ENCODE assay signal across 6 cellular contexts in genomic region chr14:75011356-75012097, GRCh38. TPM values are rescaled to one million over a fixed set of nuclear protein-coding genes. Genes with fewer than 3 reads are reported as not detected.
DNase-seq lines count a peak whose midpoint lies in the region; ATAC-seq and TF ChIP-seq lines count a peak whose summit lies in the region.

No MANE protein-coding gene starts in this region.

- no peak overlapping the region for H3T11ph ChIP-seq in H9 (ENCODE audit: low read length)

- H2BK12ac ChIP-seq in H9 (ENCODE audit: insufficient read length, low read depth, low read length) = no peak overlapping the region

- H3K23ac ChIP-seq in H9 (ENCODE audit: insufficient read length, low read depth, low read length) = no peak overlapping the region

- H3K27ac ChIP-seq in H9 (ENCODE audit: insufficient read length, low read depth, low read length) = no peak overlapping the region

- no peaks in the 10 kb centered on the region for H3K9me3 Mint-ChIP-seq in T-helper 1 cell treated with Interleukin-12 subunit alpha and Interleukin-12 subunit beta and Interleukin-4 antibody, amounts not matched to agents 30 μg/mL and 1 μg/mL, for 36 hours
- H3K9me3 Mint-ChIP-seq in H9 = no peaks in the 10 kb centered on the region

- DNase-seq in T-helper 1 cell (no peak), fibroblast of mammary gland (ENCODE audit: low read depth) (peak; percentile 87), stromal cell of bone marrow (ENCODE audit: low read depth) (peak; percentile 91), H9 (no peak)

- no peaks in the 10 kb centered on the region for H3K4me1 ChIP-seq in H9 (ENCODE audit: insufficient read depth, low read length)

- no peaks in the 10 kb centered on the region for H3K9me3 ChIP-seq in H9 (ENCODE audit: control insufficient read depth, low read depth, low read length)

- H2BK120ac ChIP-seq in H9 (ENCODE audit: low read depth, low read length, poor library complexity, severe bottlenecking) = no peak overlapping the region

- H3K14ac ChIP-seq in H9 (ENCODE audit: insufficient read depth, low read length) = no peak overlapping the region

- no peak overlapping the region for H3K56ac ChIP-seq in H9 (ENCODE audit: insufficient read length, low read depth, low read length)

- no peaks in the 10 kb centered on the region for H3K23me2 ChIP-seq in H9 (ENCODE audit: insufficient read length, low read depth, low read length, poor library complexity, severe bottlenecking)

- no peak overlapping the region for H4K5ac ChIP-seq in H9 (ENCODE audit: insufficient read length, low read depth, low read length)

- H3K79me1 ChIP-seq in H9 (ENCODE audit: insufficient read depth, low read depth, low read length, poor library complexity, severe bottlenecking) = no peaks in the 10 kb centered on the region

- H3K4me1 Mint-ChIP-seq in T-helper 1 cell treated with Interleukin-12 subunit alpha and Interleukin-12 subunit beta and Interleukin-4 antibody, amounts not matched to agents 30 μg/mL and 1 μg/mL, for 36 hours (ENCODE audit: low read depth) = peaks cover 16% of the 10 kb centered on the region
- H3K4me1 Mint-ChIP-seq in H9 = no peaks in the 10 kb centered on the region

- no peak overlapping the region for H3K4me2 ChIP-seq in H9 (ENCODE audit: insufficient read depth, insufficient read length, low read length)

- no peak overlapping the region for H3K9ac ChIP-seq in H9 (ENCODE audit: extremely low read depth, insufficient read length, low read length)

- no peak overlapping the region for H3K4me3 Mint-ChIP-seq in T-helper 1 cell treated with Interleukin-12 subunit alpha and Interleukin-12 subunit beta and Interleukin-4 antibody, amounts not matched to agents 30 μg/mL and 1 μg/mL, for 36 hours
- no peak overlapping the region for H3K4me3 Mint-ChIP-seq in H9

- H2AK5ac ChIP-seq in H9 (ENCODE audit: insufficient read length, low read length) = no peak overlapping the region

- peak overlapping the region; percentile 49 for H3K27ac Mint-ChIP-seq in T-helper 1 cell treated with Interleukin-12 subunit alpha and Interleukin-12 subunit beta and Interleukin-4 antibody, amounts not matched to agents 30 μg/mL and 1 μg/mL, for 36 hours
- H3K27ac Mint-ChIP-seq in H9 = peak overlapping the region in 1 of 3 experiments; percentile 60; a peak in 1 of 7 replicates

- no peak for ATAC-seq in GM19463 (IDR thresholded peaks at IDR 0.05; ENCODE audit: unreplicated experiment)

- H2BK20ac ChIP-seq in H9 (ENCODE audit: low read depth, low read length, poor library complexity, severe bottlenecking) = no peak overlapping the region

- H2BK15ac ChIP-seq in H9 (ENCODE audit: low read depth, low read length) = no peak overlapping the region

- H3K4me3 ChIP-seq in fibroblast of mammary gland (ENCODE audit: control insufficient read depth, low read depth, low read length) = no peak overlapping the region

- no peak overlapping the region for H4K8ac ChIP-seq in H9 (replicated peaks; ENCODE audit: insufficient read length, low read depth, low read length)

- H3K79me2 ChIP-seq in H9 (ENCODE audit: insufficient read depth, low read length) = no peaks in the 10 kb centered on the region

- H3K27me3 Mint-ChIP-seq in T-helper 1 cell treated with Interleukin-12 subunit alpha and Interleukin-12 subunit beta and Interleukin-4 antibody, amounts not matched to agents 30 μg/mL and 1 μg/mL, for 36 hours (ENCODE audit: low read depth) = no peaks in the 10 kb centered on the region
- H3K27me3 Mint-ChIP-seq in H9 (ENCODE audit: low read depth) = no peaks in the 10 kb centered on the region

- H2BK5ac ChIP-seq in H9 (ENCODE audit: insufficient read length, low read length) = no peak overlapping the region

- H2AFZ ChIP-seq in H9 (ENCODE audit: low read length) = no peak overlapping the region

- no peak overlapping the region for H3K4ac ChIP-seq in H9 (ENCODE audit: low read depth, low read length)

- H4K20me1 ChIP-seq in H9 (ENCODE audit: control insufficient read depth, insufficient read depth, insufficient read length) = no peaks in the 10 kb centered on the region

- H4K91ac ChIP-seq in H9 (ENCODE audit: insufficient read length, low read depth, low read length) = no peak overlapping the region

- TF ChIP-seq CTCF in fibroblast of mammary gland (conservative IDR thresholded peaks at IDR 0.05; ENCODE audit: control insufficient read depth, insufficient read depth, low read depth, low read length) (no peak), H9 (conservative IDR thresholded peaks at IDR 0.05) (no peak)

- no peak overlapping the region for H3K18ac ChIP-seq in H9 (ENCODE audit: insufficient read length, low read depth, low read length)

- H3K36me3 Mint-ChIP-seq in T-helper 1 cell treated with Interleukin-12 subunit alpha and Interleukin-12 subunit beta and Interleukin-4 antibody, amounts not matched to agents 30 μg/mL and 1 μg/mL, for 36 hours (ENCODE audit: low read depth) = peaks cover 40% of the 10 kb centered on the region
- H3K36me3 Mint-ChIP-seq in H9 (ENCODE audit: insufficient read depth in 1 of 3, low read depth in 3 of 3) = peaks cover 5 to 55% (median 38%) of the 10 kb centered on the region in 3 experiments; a peak in 6 of 7 replicates

- H3K27me3 ChIP-seq in H9 (ENCODE audit: insufficient read depth, low read length) = no peaks in the 10 kb centered on the region

- WGBS in H9 (ENCODE audit: extremely low coverage, insufficient read length, low lambda C conversion rate) = no CpG with 5 or more reads among the region's 4 CpGs

RNA-seq across cellular contexts. Expression of gene EIF2B2, which starts 8.8 kb away (rescaled TPM):
- 48.3 and 53.4 TPM in 2 replicates for total RNA-seq in H9 (2021)

RNA-seq across cellular contexts. Expression of gene MLH3, which starts 39.7 kb away (rescaled TPM):
- 21.0 and 23.0 TPM in 2 replicates for total RNA-seq in H9 (2021)

RNA-seq across cellular contexts. Expression of gene ACYP1, which starts 52.3 kb away (rescaled TPM):
- total RNA-seq in H9 (2021) = 15.5 and 18.9 TPM in 2 replicates

RNA-seq across cellular contexts. Expression of gene PGF, which starts 56.1 kb away (rescaled TPM):
- 2.3 and 2.8 TPM in 2 replicates for total RNA-seq in H9 (2021)

RNA-seq across cellular contexts. Expression of gene ZC2HC1C, which starts 57.9 kb away (rescaled TPM):
- 1.4 and 1.5 TPM in 2 replicates for total RNA-seq in H9 (2021)

Comparison
In these comparisons a context has a peak if more than half of its experiments do, and no peak if none do; other contexts are left out.
1. DNase-seq: peak in fibroblast of mammary gland (single experiment) and stromal cell of bone marrow (single experiment); none in T-helper 1 cell (0 of 5) and H9 (single experiment).